ENCODE assay signal across 15 cellular contexts in genomic region chr9:136620441-136621018, GRCh38. TPM values are rescaled to one million over a fixed set of nuclear protein-coding genes. Genes with fewer than 3 reads are reported as not detected.
DNase-seq lines count a peak whose midpoint lies in the region; ATAC-seq, FAIRE-seq and TF ChIP-seq lines count a peak whose summit lies in the region.
"Had no signal": no experiment of that assay in that cellular context is flagged by ENCODE, and none has a peak within 500 bp of the region (broad histone marks: within the 10 kb centered on the region; RNA-seq: fewer than 3 reads in every experiment).

No MANE protein-coding gene starts in this region.

- H3K36me3 ChIP-seq in HUES6 (ENCODE audit: control insufficient read depth, insufficient read depth, low read length) = no peaks in the 10 kb centered on the region
- H3K36me3 ChIP-seq in K562 (ENCODE audit: control insufficient read depth, insufficient read depth, low read length) = no peaks in the 10 kb centered on the region
- H3K36me3 ChIP-seq in right lobe of liver = no peaks in the 10 kb centered on the region
- no peaks in the 10 kb centered on the region for H3K36me3 ChIP-seq in tibial nerve
- H3K36me3 ChIP-seq: colonic mucosa, heart left ventricle had no signal

- H3K9me3 ChIP-seq in HUES6 (ENCODE audit: control insufficient read depth, insufficient read depth, low read depth, low read length) = no peaks in the 10 kb centered on the region
- H3K9me3 ChIP-seq in K562 (replicated peaks; ENCODE audit: control insufficient read depth, insufficient read depth, low read depth, low read length) = no peaks in the 10 kb centered on the region
- no peaks in the 10 kb centered on the region for H3K9me3 ChIP-seq in right lobe of liver
- H3K9me3 ChIP-seq in tibial nerve = no peaks in the 10 kb centered on the region
- H3K9me3 ChIP-seq: colonic mucosa, heart left ventricle had no signal

- H3K27ac ChIP-seq in HUES6 (ENCODE audit: low read depth, low read length) (peak overlapping the region; percentile 36; the same call in 1 of the 2 replicates), K562 (ENCODE audit: extremely low read depth, low read depth, low read length) (no peak overlapping the region), right lobe of liver (peak overlapping the region; percentile 74 to 92 (median 80)), tibial nerve (peak overlapping the region in 3 of 4 donors; percentile 29 to 76 (median 67))

- H3K4me3 ChIP-seq in HUES6 (ENCODE audit: low read depth, low read length) (no peak overlapping the region), K562 (no peak overlapping the region), right lobe of liver (no peak overlapping the region), tibial nerve (no peak overlapping the region)
- H3K4me3 ChIP-seq: colonic mucosa, heart left ventricle had no signal

- no peak for ATAC-seq in K562
- no peak for ATAC-seq in right lobe of liver
- no peak for ATAC-seq in HG03457 (IDR thresholded peaks at IDR 0.05; ENCODE audit: unreplicated experiment)
- ATAC-seq: activated T-helper 17 cell treated with anti-CD3 and anti-CD28 coated beads, Interleukin-2, amount 50 U/mL, for 72 hours; HCT116 had no signal

- TF ChIP-seq POLR2A in K562 (conservative IDR thresholded peaks at IDR 0.05) (no peak), right lobe of liver (IDR thresholded peaks at IDR 0.05) (no peak), tibial nerve (IDR thresholded peaks at IDR 0.05) (no peak)

- H3K4me1 ChIP-seq in HUES6 (ENCODE audit: control insufficient read depth, insufficient read depth, low read length) (peaks cover 9% of the 10 kb centered on the region; the same call in 1 of the 2 replicates), K562 (replicated peaks in 1 of 2; ENCODE audit: control insufficient read depth in 2 of 2, insufficient read depth in 2 of 2, low read length in 2 of 2) (peaks cover 10 to 90% of the 10 kb centered on the region in 2 experiments; a peak in 4 of 5 replicates), right lobe of liver (peaks cover 5 to 53% (median 27%) of the 10 kb centered on the region in 4 donors), tibial nerve (peaks cover 0 to 78% (median 34%) of the 10 kb centered on the region in 4 donors)

- no peak overlapping the region for H2AFZ ChIP-seq in K562 (ENCODE audit: low read depth, low read length)

- TF ChIP-seq CTCF in K562 (IDR thresholded peaks at IDR 0.05 in 2 of 3, conservative IDR thresholded peaks at IDR 0.05 in 1 of 3; ENCODE audit: insufficient read depth in 2 of 3, low read depth in 1 of 3, low read length in 3 of 3) (no peak), right lobe of liver (IDR thresholded peaks at IDR 0.05) (no peak), tibial nerve (IDR thresholded peaks at IDR 0.05) (no peak)

- POLR2A ChIA-PET in K562 (lab: Yijun Ruan, JAX) = no interaction called here

- H3K27me3 ChIP-seq in HUES6 (ENCODE audit: control insufficient read depth, insufficient read depth, low read length) (no peaks in the 10 kb centered on the region), K562 (ENCODE audit: control insufficient read depth in 2 of 2, insufficient read depth in 2 of 2, low read length in 2 of 2) (no peaks in the 10 kb centered on the region), right lobe of liver (no peaks in the 10 kb centered on the region), tibial nerve (no peaks in the 10 kb centered on the region)
- H3K27me3 ChIP-seq: colonic mucosa, heart left ventricle had no signal

- intact Hi-C loops in K562 (cut with micrococcal nuclease) (loop anchor here (10.0 kb wide), 1 partner anchor 76 kb away; the partner anchor contains the start of gene NOTCH1), right lobe of liver (cut with DNase I) (loop anchor here (5.0 to 10.0 kb wide), 2 partner anchors 68 to 76 kb away; partner anchors contain the start of gene NOTCH1 (in 1 of the 2))

- H4K20me1 ChIP-seq in K562 (replicated peaks; ENCODE audit: control insufficient read depth, insufficient read depth, low read length) = 0 out of 2 replicates have a peak, but pooled peaks cover 10% of the 10 kb centered on the region

- no peaks in the 10 kb centered on the region for H3K9me1 ChIP-seq in K562 (ENCODE audit: control insufficient read depth, insufficient read depth, low read length)

- WGBS in K562 (ENCODE audit: insufficient coverage, low coverage, missing lambda C conversion rate) = 58% methylated on average over 12 of the region's 29 CpGs
- WGBS in right lobe of liver (ENCODE audit: insufficient coverage, low coverage, low lambda C conversion rate, missing lambda C conversion rate) = no CpG with 5 or more reads among the region's 29 CpGs
- WGBS in tibial nerve, 2 donors = 88 to 95% methylated on average over 7 to 28 of the region's 29 CpGs

- DNase-seq in K562 (ENCODE audit: extremely low read depth in 1 of 4, low spot score in 3 of 4) (no peak), right lobe of liver (no peak), tibial nerve (ENCODE audit: low spot score in 2 of 2) (no peak), kidney glomerular epithelial cell (lab: John Stamatoyannopoulos, UW) (no peak), NCI-H82 (lab: John Stamatoyannopoulos, UW) (no peak), NCI-H510A (lab: John Stamatoyannopoulos, UW) (no peak)
- DNase-seq: activated CD4-positive, alpha-beta T cell treated with anti-CD3 and anti-CD28 coated beads, Interleukin-2, amount 10 ng/mL, durations not matched to agents 24 days and 14 days; colonic mucosa; NCI-H524; SIG-M5 had no signal

- H3K79me2 ChIP-seq in K562 (ENCODE audit: control insufficient read depth, insufficient read depth, low read length) = no peaks in the 10 kb centered on the region

- H3K4me2 ChIP-seq in K562 (ENCODE audit: insufficient read depth, low read length) = no peak overlapping the region

- in situ Hi-C loops in K562 (cut with MboI) = no loop called here

- H3K9ac ChIP-seq in HUES6 (ENCODE audit: low read length) = no peak overlapping the region
- H3K9ac ChIP-seq in K562 (ENCODE audit: insufficient read depth in 1 of 2, low read depth in 2 of 2, low read length in 2 of 2) = no peak overlapping the region

- CTCF ChIA-PET in K562 (lab: Yijun Ruan, JAX; ENCODE audit: low intra/inter-chr PET ratio) = no interaction called here

- no TSS peak for BruUV-seq in K562 (replicated peaks; lab: Mats Ljungman, UMichigan)

- no peak for TF ChIP-seq RAD21 in K562 (CRISPR knock-in tag; conservative IDR thresholded peaks at IDR 0.05 in 1 of 2, IDR thresholded peaks at IDR 0.05 in 1 of 2)

- FAIRE-seq in K562 (lab: Jason Lieb, UNC) = no peak

- no peak for TF ChIP-seq EP300 in K562 (IDR thresholded peaks at IDR 0.05; ENCODE audit: low read length)
- no peak for TF ChIP-seq EP300 in tibial nerve (IDR thresholded peaks at IDR 0.05)

TF ChIP-seq in K562, 482 proteins besides CTCF, POLR2A, EP300 and RAD21:
- TF ChIP-seq PHF20 (IDR thresholded peaks at IDR 0.05; ENCODE audit: partially characterized antibody) (no peak), PCBP1 (IDR thresholded peaks at IDR 0.05; ENCODE audit: low read depth, low read length, poor library complexity, severe bottlenecking) (peak; percentile 34), SAFB (IDR thresholded peaks at IDR 0.05; ENCODE audit: borderline replicate concordance, low read depth, low read length) (peak; percentile 25; the same call in 1 of the 2 replicates)
TF ChIP-seq in K562: peak in this region for 2.

RNA-seq across cellular contexts. Expression of gene EGFL7, which starts 42.2 kb away (rescaled TPM):
- total RNA-seq in K562 (2011; cell fraction: chromatin; rRNA removed; ENCODE audit: low replicate concordance) = 149 and 838 TPM in 2 replicates
- total RNA-seq in K562 (2011; cell fraction: nucleolus; rRNA removed) = 1,169 and 1,462 TPM in 2 replicates
- total RNA-seq in K562 (2011; cell fraction: nucleoplasm; rRNA removed) = 493 and 520 TPM in 2 replicates
- total RNA-seq in K562 (2014; rRNA removed) = 217 and 294 TPM in 2 replicates
- total RNA-seq in K562 (2014; rRNA removed; fragmentation: Illumina TruSeq; extraction: Trizol) = 6.6 and 10.2 TPM in 2 replicates
- 55.3 and 55.5 TPM in 2 replicates for total RNA-seq in K562 (2015; rRNA removed; fragmentation: Illumina TruSeq; extraction: Trizol)
- 213 and 225 TPM in 2 replicates for total RNA-seq in K562 (2021)
- polyA plus RNA-seq in K562 (2011; rRNA removed) = 220 and 305 TPM in 2 replicates
- 390 and 1,175 TPM in 2 replicates for polyA plus RNA-seq in K562 (2011; cell fraction: cytosol; rRNA removed)
- 1,734 and 4,262 TPM in 2 replicates for polyA plus RNA-seq in K562 (2011; cell fraction: nucleus; rRNA removed)
- 148 and 194 TPM in 2 replicates for polyA plus RNA-seq in K562 (2012)
- 16.3 and 110 TPM in 2 replicates for polyA plus RNA-seq in K562 (2014; fragmentation: Illumina TruSeq; extraction: Trizol)
- polyA plus RNA-seq in K562 (2014; fragmentation: Nextera tagmentation; extraction: Ambion mirVana) = 10 to 100 TPM in 1 of 2 experiments, 1 to 10 TPM in 1; 1.5 to 10.9 TPM
- 286 and 294 TPM in 2 replicates for polyA plus RNA-seq in K562 (2014; rRNA removed)
- 33.5 and 52.0 TPM in 2 replicates for polyA minus RNA-seq in K562 (2011; rRNA and poly(A)+ RNA removed)
- 222 and 294 TPM in 2 replicates for polyA minus RNA-seq in K562 (2011; cell fraction: cytosol; rRNA and poly(A)+ RNA removed)
- 630 and 998 TPM in 2 replicates for polyA minus RNA-seq in K562 (2011; cell fraction: nucleus; rRNA and poly(A)+ RNA removed)
- 10 to 100 TPM; 26.7 to 54.2 (median 45.8) TPM for total RNA-seq in right lobe of liver
- 100 to 1,000 TPM in 3 of 4 donors, 10 to 100 TPM in 1; 95.2 to 229 (median 179) TPM for total RNA-seq in tibial nerve
